19 cellular contexts compared by ENCODE assay signal in the genomic region with DNA sequence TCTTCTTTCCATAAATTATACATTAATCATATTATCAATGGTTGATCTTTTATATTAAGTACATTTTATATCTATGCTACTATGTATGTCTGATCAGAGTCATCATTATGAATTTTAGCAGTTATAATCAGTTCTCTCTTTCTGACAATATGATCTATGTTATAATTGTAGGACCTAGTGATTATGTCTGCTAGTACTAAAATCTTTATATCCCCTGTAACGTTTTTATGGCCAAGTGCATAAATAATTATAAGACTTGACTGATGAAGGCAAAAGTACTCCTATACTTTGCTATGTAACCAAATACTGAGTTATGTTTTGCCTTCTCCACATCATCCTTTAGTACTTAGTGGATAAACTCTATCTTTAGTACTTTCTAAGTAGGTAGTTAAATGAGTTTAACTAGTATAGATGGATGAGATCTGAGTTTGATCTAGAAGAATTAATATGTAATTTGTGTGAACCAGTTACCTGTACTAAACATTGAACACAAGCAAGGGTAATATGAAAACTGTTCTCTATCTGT.
A peak's percentile ranks its signal among the peaks of the same experiment; 100 is the strongest.
DNase-seq lines count a peak whose midpoint lies in the region; ATAC-seq and TF ChIP-seq lines count a peak whose summit lies in the region.
"Had no signal": no experiment of that assay in that cellular context is flagged by ENCODE, and none has a peak within 500 bp of the region (broad histone marks: within the 10 kb centered on the region; RNA-seq: fewer than 3 reads in every experiment).

No MANE protein-coding gene starts in this region.

- H3K4me1 Mint-ChIP-seq in immature natural killer cell = peaks cover 7 to 20% of the 10 kb centered on the region in 2 donors

- no peak overlapping the region for H2AFZ ChIP-seq in ACC112 (ENCODE audit: low read length, unreplicated experiment)

- H3K36me3 Mint-ChIP-seq in immature natural killer cell = peaks cover 9 to 18% (median 10%) of the 10 kb centered on the region in 3 donors

- peak overlapping the region; percentile 12 for H3K9ac ChIP-seq in SK-N-MC (ENCODE audit: insufficient read length)

- TF ChIP-seq EP300 in transverse colon (IDR thresholded peaks at IDR 0.05; ENCODE audit: low read depth) = no peak

- no peak for ATAC-seq in HG03108 (IDR thresholded peaks at IDR 0.05; ENCODE audit: unreplicated experiment)
- ATAC-seq: HepG2, K562, T-cell had no signal

- no peaks in the 10 kb centered on the region for H3K9me3 Mint-ChIP-seq in immature natural killer cell
- H3K9me3 Mint-ChIP-seq: T-cell had no signal

- peaks cover 0 to 4% (median 0%) of the 10 kb centered on the region in 3 donors for H3K27me3 Mint-ChIP-seq in immature natural killer cell (ENCODE audit: low read depth in 3 of 3)
- H3K27me3 Mint-ChIP-seq: T-cell had no signal

- in situ Hi-C loops in transverse colon (cut with MboI; ENCODE audit: low pct_ligation_motif_present in 1 of 4, low pct_unique_long_range_greater_than_20kb in 1 of 4, low sequenced_read_pairs in 3 of 4) = no loop called here

- 40 to 44% methylated on average over 1 of the region's 1 CpG for WGBS in transverse colon (ENCODE audit: low coverage in 1 of 2), 2 donors

- H3K9me3 ChIP-seq in HEK293 (ENCODE audit: control insufficient read depth, insufficient read depth, low read depth, low read length) (no peaks in the 10 kb centered on the region), SK-N-MC (ENCODE audit: low read depth, low read length) (no peaks in the 10 kb centered on the region), Peyer's patch (no peaks in the 10 kb centered on the region), transverse colon (no peaks in the 10 kb centered on the region)
- H3K9me3 ChIP-seq: BE2C had no signal

- peaks cover 31% of the 10 kb centered on the region for H3K4me1 ChIP-seq in ACC112 (ENCODE audit: control insufficient read depth, insufficient read depth, low read length, unreplicated experiment)
- peaks cover 20% of the 10 kb centered on the region for H3K4me1 ChIP-seq in HEK293 (ENCODE audit: control insufficient read depth, insufficient read depth, low read length)
- H3K4me1 ChIP-seq in Peyer's patch = no peaks in the 10 kb centered on the region
- H3K4me1 ChIP-seq in transverse colon = no peaks in the 10 kb centered on the region

- H3K79me2 ChIP-seq in ACC112 (ENCODE audit: control insufficient read depth, insufficient read depth, low read length, unreplicated experiment) = no peaks in the 10 kb centered on the region

- intact Hi-C loops in transverse colon (cut with DNase I; ENCODE audit: low total_unique reads) = no loop called here

- DNase-seq in SK-N-MC (ENCODE audit: low read depth, low spot score) = no peak
- no peak for DNase-seq in immature natural killer cell
- DNase-seq in Peyer's patch = no peak
- no peak for DNase-seq in transverse colon
- no peak for DNase-seq in stimulated activated CD4-positive, alpha-beta T cell treated with anti-CD3 and anti-CD28 coated beads, Interleukin-4, amount 100 ng/mL, for 4 hours
- DNase-seq: BE2C, H7, MM.1S, NCI-H1105, NCI-H2171 treated with DMSO at 0.1 percent for 48 hours, NCI-H524 treated with DMSO at 0.1 percent for 48 hours, SHP77, T-cell had no signal

- peak overlapping the region in 2 of 5 donors; percentile 54 to 62 for H3K4me3 Mint-ChIP-seq in immature natural killer cell
- H3K4me3 Mint-ChIP-seq: T-cell had no signal

- TF ChIP-seq POLR2A in Peyer's patch (IDR thresholded peaks at IDR 0.05) (no peak), transverse colon (IDR thresholded peaks at IDR 0.05) (no peak)

- H3K27ac Mint-ChIP-seq in immature natural killer cell = peak overlapping the region in 4 of 6 donors; percentile 69 to 88 (median 78)

- H3K4me3 ChIP-seq in ACC112 (ENCODE audit: low read depth, low read length) (no peak overlapping the region), HEK293 (ENCODE audit: low read depth, low read length) (no peak overlapping the region), SK-N-MC (no peak overlapping the region), Peyer's patch (no peak overlapping the region), transverse colon (no peak overlapping the region)
- H3K4me3 ChIP-seq: K562 had no signal

- H3K27ac ChIP-seq in ACC112 (ENCODE audit: low read depth, low read length) (peak overlapping the region; percentile 23; the same call in 1 of the 2 replicates), HEK293 (ENCODE audit: extremely low read depth, low read depth, low read length) (no peak overlapping the region), SK-N-MC (no peak overlapping the region), Peyer's patch (no peak overlapping the region), transverse colon (no peak overlapping the region)
- H3K27ac ChIP-seq: HL-60 had no signal

- no peaks in the 10 kb centered on the region for H3K27me3 ChIP-seq in ACC112 (ENCODE audit: insufficient read depth, low read length)
- no peaks in the 10 kb centered on the region for H3K27me3 ChIP-seq in Peyer's patch
- no peaks in the 10 kb centered on the region for H3K27me3 ChIP-seq in transverse colon
- H3K27me3 ChIP-seq: BE2C had no signal

- POLR2A ChIA-PET in HEK293 (lab: Yijun Ruan, JAX) = no interaction called here

- TF ChIP-seq CTCF in HEK293 (tag by site-specific recombination; IDR thresholded peaks at IDR 0.05) (no peak), Peyer's patch (IDR thresholded peaks at IDR 0.05) (no peak), transverse colon (IDR thresholded peaks at IDR 0.05) (no peak)

- CTCF ChIA-PET in HEK293 (lab: Yijun Ruan, JAX) = interaction anchor here (0.7 kb wide), 3 partner anchors 214 to 1971 kb away, joined by 3 read pairs; no protein-coding TSS in a partner anchor

- H3K36me3 ChIP-seq in ACC112 (ENCODE audit: insufficient read depth, low read length) (peaks cover 5% of the 10 kb centered on the region; the same call in 1 of the 2 replicates), HEK293 (ENCODE audit: control insufficient read depth in 2 of 2, insufficient read depth in 1 of 2, low read length in 2 of 2) (peaks cover 18% of the 10 kb centered on the region in 2 experiments; a peak in 2 of 3 replicates), SK-N-MC (ENCODE audit: insufficient read depth, low read length) (peaks cover 31% of the 10 kb centered on the region), Peyer's patch (peaks cover 0 to 9% (median 0%) of the 10 kb centered on the region in 3 donors), transverse colon (no peaks in the 10 kb centered on the region)

TF ChIP-seq in HEK293, 187 proteins besides CTCF, POLR2A, EP300 and RAD21 (continues in another document):
- TF ChIP-seq ZNF664 (tag by site-specific recombination; IDR thresholded peaks at IDR 0.05) (no peak), KLF10 (tag by site-specific recombination; IDR thresholded peaks at IDR 0.05) (no peak), IKZF3 (tag by site-specific recombination; IDR thresholded peaks at IDR 0.05) (peak; percentile 58; the same call in 1 of the 2 replicates), ZNF354C (tag by site-specific recombination; IDR thresholded peaks at IDR 0.05; ENCODE audit: borderline replicate concordance, low read depth) (no peak), ZNF221 (tag by site-specific recombination; IDR thresholded peaks at IDR 0.05; ENCODE audit: borderline replicate concordance) (no peak), ZBTB7A (tag by site-specific recombination; IDR thresholded peaks at IDR 0.05; ENCODE audit: low read depth) (no peak)
- TF ChIP-seq, protein P1, sequence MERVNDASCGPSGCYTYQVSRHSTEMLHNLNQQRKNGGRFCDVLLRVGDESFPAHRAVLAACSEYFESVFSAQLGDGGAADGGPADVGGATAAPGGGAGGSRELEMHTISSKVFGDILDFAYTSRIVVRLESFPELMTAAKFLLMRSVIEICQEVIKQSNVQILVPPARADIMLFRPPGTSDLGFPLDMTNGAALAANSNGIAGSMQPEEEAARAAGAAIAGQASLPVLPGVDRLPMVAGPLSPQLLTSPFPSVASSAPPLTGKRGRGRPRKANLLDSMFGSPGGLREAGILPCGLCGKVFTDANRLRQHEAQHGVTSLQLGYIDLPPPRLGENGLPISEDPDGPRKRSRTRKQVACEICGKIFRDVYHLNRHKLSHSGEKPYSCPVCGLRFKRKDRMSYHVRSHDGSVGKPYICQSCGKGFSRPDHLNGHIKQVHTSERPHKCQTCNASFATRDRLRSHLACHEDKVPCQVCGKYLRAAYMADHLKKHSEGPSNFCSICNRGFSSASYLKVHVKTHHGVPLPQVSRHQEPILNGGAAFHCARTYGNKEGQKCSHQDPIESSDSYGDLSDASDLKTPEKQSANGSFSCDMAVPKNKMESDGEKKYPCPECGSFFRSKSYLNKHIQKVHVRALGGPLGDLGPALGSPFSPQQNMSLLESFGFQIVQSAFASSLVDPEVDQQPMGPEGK (tag by site-specific recombination; IDR thresholded peaks at IDR 0.05) = no peak
- TF ChIP-seq, protein P2, sequence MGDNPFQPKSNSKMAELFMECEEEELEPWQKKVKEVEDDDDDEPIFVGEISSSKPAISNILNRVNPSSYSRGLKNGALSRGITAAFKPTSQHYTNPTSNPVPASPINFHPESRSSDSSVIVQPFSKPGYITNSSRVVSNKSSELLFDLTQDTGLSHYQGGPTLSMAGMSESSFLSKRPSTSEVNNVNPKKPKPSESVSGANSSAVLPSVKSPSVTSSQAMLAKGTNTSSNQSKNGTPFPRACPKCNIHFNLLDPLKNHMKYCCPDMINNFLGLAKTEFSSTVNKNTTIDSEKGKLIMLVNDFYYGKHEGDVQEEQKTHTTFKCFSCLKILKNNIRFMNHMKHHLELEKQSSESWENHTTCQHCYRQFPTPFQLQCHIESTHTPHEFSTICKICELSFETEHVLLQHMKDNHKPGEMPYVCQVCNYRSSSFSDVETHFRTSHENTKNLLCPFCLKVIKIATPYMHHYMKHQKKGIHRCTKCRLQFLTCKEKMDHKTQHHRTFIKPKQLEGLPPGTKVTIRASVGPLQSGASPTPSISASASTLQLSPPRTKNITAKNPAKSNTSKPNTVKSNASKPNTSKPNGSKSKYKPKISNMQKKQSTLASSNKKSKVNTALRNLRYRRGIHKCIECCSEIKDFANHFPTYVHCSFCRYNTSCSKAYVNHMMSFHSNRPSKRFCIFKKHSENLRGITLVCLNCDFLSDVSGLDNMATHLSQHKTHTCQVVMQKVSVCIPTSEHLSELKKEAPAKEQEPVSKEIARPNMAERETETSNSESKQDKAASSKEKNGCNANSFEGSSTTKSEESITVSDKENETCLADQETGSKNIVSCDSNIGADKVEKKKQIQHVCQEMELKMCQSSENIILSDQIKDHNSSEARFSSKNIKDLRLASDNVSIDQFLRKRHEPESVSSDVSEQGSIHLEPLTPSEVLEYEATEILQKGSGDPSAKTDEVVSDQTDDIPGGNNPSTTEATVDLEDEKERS (tag by site-specific recombination; IDR thresholded peaks at IDR 0.05) = no peak
